12 cellular contexts compared by ENCODE assay signal in genomic region chr15:71093089-71094024, GRCh38. TPM values are rescaled to one million over a fixed set of nuclear protein-coding genes. Genes with fewer than 3 reads are reported as not detected.
DNase-seq lines count a peak whose midpoint lies in the region; ATAC-seq and TF ChIP-seq lines count a peak whose summit lies in the region.
"Had no signal": no experiment of that assay in that cellular context is flagged by ENCODE, and none has a peak within 500 bp of the region (broad histone marks: within the 10 kb centered on the region; RNA-seq: fewer than 3 reads in every experiment).

No MANE protein-coding gene starts in this region.

- WGBS in mesenchymal stem cell = 80% methylated on average over 11 of the region's 11 CpGs
- 63% methylated on average over 9 of the region's 11 CpGs for WGBS in right lobe of liver (ENCODE audit: insufficient coverage, low coverage, low lambda C conversion rate, missing lambda C conversion rate)

- H2BK12ac ChIP-seq in mesenchymal stem cell (ENCODE audit: low read length in 2 of 2) = no peak overlapping the region

- no peak overlapping the region for H2BK5ac ChIP-seq in mesenchymal stem cell (ENCODE audit: low read depth, low read length, poor library complexity, severe bottlenecking)

- H3K9me3 ChIP-seq in breast epithelium = no peaks in the 10 kb centered on the region
- H3K9me3 ChIP-seq in mesenchymal stem cell (ENCODE audit: control insufficient read depth, low read length) = peaks cover 5% of the 10 kb centered on the region
- no peaks in the 10 kb centered on the region for H3K9me3 ChIP-seq in right lobe of liver

- peak overlapping the region in 1 of 2 experiments; percentile 84 for H3K23ac ChIP-seq in mesenchymal stem cell (ENCODE audit: low read length in 2 of 2)

- H4K91ac ChIP-seq in mesenchymal stem cell (ENCODE audit: low read length) = no peak overlapping the region

- no peak overlapping the region for H4K8ac ChIP-seq in mesenchymal stem cell (ENCODE audit: low read length)

- intact Hi-C loops in breast epithelium (cut with DNase I; ENCODE audit: low total_unique reads) = no loop called here
- intact Hi-C loops in right lobe of liver (cut with DNase I) = no loop called here

- H3K4ac ChIP-seq in mesenchymal stem cell (ENCODE audit: low read depth in 1 of 2, low read length in 2 of 2) = no peak overlapping the region

- no peak overlapping the region for H3K9ac ChIP-seq in mesenchymal stem cell (ENCODE audit: low read length)

- peak overlapping the region; percentile 1 for H2AK5ac ChIP-seq in mesenchymal stem cell (ENCODE audit: low read length, severe bottlenecking)

- no peaks in the 10 kb centered on the region for H3K36me3 ChIP-seq in breast epithelium
- no peaks in the 10 kb centered on the region for H3K36me3 ChIP-seq in mesenchymal stem cell (ENCODE audit: control insufficient read depth in 1 of 2, insufficient read depth in 2 of 2, low read depth in 1 of 2, low read length in 2 of 2)
- H3K36me3 ChIP-seq in right lobe of liver = no peaks in the 10 kb centered on the region

- no peak for ATAC-seq in GM19395 (IDR thresholded peaks at IDR 0.05; ENCODE audit: unreplicated experiment)
- no peak for ATAC-seq in right lobe of liver
- ATAC-seq: effector memory CD8-positive, alpha-beta T cell had no signal

- H3K4me3 ChIP-seq in breast epithelium (peak overlapping the region in 1 of 3 donors; percentile 4), mesenchymal stem cell (ENCODE audit: insufficient read depth in 1 of 2, low read depth in 1 of 2, low read length in 2 of 2) (no peak overlapping the region), right lobe of liver (no peak overlapping the region)

- TF ChIP-seq POLR2A in breast epithelium (IDR thresholded peaks at IDR 0.05) = no peak
- no peak for TF ChIP-seq POLR2A in right lobe of liver (IDR thresholded peaks at IDR 0.05)

- H3K14ac ChIP-seq in mesenchymal stem cell (ENCODE audit: low read length in 2 of 2) = peak overlapping the region in 1 of 2 experiments; percentile 74

- no peak overlapping the region for H3K4me2 ChIP-seq in mesenchymal stem cell (ENCODE audit: low read length, poor library complexity, severe bottlenecking)

- H3K27ac ChIP-seq in C4-2B = peak overlapping the region; percentile 26
- H3K27ac ChIP-seq in breast epithelium = peak overlapping the region; percentile 71 to 82
- H3K27ac ChIP-seq in mesenchymal stem cell (ENCODE audit: low read length, poor library complexity, severe bottlenecking) = no peak overlapping the region
- no peak overlapping the region for H3K27ac ChIP-seq in right lobe of liver

- peak; percentile 94 for DNase-seq in M059J (ENCODE audit: low read depth)
- peak; percentile 59 to 83 for DNase-seq in breast epithelium (ENCODE audit: low spot score in 2 of 2)
- DNase-seq in mesenchymal stem cell = no peak
- no peak for DNase-seq in DMS114 treated with DMSO at 0.1 percent for 48 hours (lab: John Stamatoyannopoulos, UW; ENCODE audit: unreplicated experiment)
- no peak for DNase-seq in stimulated activated naive CD4-positive, alpha-beta T cell (lab: John Stamatoyannopoulos, UW)
- DNase-seq in right lobe of liver = no peak
- DNase-seq: activated T-cell treated with anti-CD3 and anti-CD28 coated beads, Interleukin-2, amount 50 U/mL, for 1 hour; effector memory CD8-positive, alpha-beta T cell; MM.1S had no signal

- H2BK15ac ChIP-seq in mesenchymal stem cell (ENCODE audit: low read depth, poor library complexity, severe bottlenecking) = no peak overlapping the region

- H3K18ac ChIP-seq in mesenchymal stem cell (ENCODE audit: low read depth in 1 of 2, low read length in 2 of 2) = no peak overlapping the region

- no peaks in the 10 kb centered on the region for H3K27me3 ChIP-seq in breast epithelium
- no peaks in the 10 kb centered on the region for H3K27me3 ChIP-seq in mesenchymal stem cell (ENCODE audit: control insufficient read depth in 1 of 2, insufficient read depth in 1 of 2, low read length in 2 of 2)
- H3K27me3 ChIP-seq in right lobe of liver = no peaks in the 10 kb centered on the region

- no peak for TF ChIP-seq CTCF in C4-2B (conservative IDR thresholded peaks at IDR 0.05)
- no peak for TF ChIP-seq CTCF in breast epithelium (IDR thresholded peaks at IDR 0.05)
- TF ChIP-seq CTCF in right lobe of liver (IDR thresholded peaks at IDR 0.05) = no peak

- no peaks in the 10 kb centered on the region for H3K79me1 ChIP-seq in mesenchymal stem cell (replicated peaks; ENCODE audit: low read length, poor library complexity, severe bottlenecking)

- H3K4me1 ChIP-seq in breast epithelium (no peaks in the 10 kb centered on the region), mesenchymal stem cell (ENCODE audit: control insufficient read depth, insufficient read depth, low read depth, low read length) (peaks cover 7% of the 10 kb centered on the region), right lobe of liver (no peaks in the 10 kb centered on the region)

- H2AFZ ChIP-seq in mesenchymal stem cell (ENCODE audit: low read depth, low read length) = no peak overlapping the region

- H2BK120ac ChIP-seq in mesenchymal stem cell (ENCODE audit: low read depth, low read length) = no peak overlapping the region

RNA-seq across cellular contexts. Expression of gene THSD4, which starts 21.9 kb away (rescaled TPM):
- total RNA-seq in M059J (2014; rRNA removed; shearing (Covaris generic)) = 5.3 and 9.9 TPM in 2 replicates
- 10 to 100 TPM in 2 of 3 donors, under 1 TPM in 1; 0.64 to 58.7 (median 41.3) TPM for total RNA-seq in breast epithelium
- polyA plus RNA-seq in mesenchymal stem cell (2013, experiment 1 of 2) = 5.7 TPM
- 5.6 TPM for polyA plus RNA-seq in mesenchymal stem cell (2013, experiment 2 of 2)
- total RNA-seq in right lobe of liver = 10 to 100 TPM in 4 of 6 experiments, 1 to 10 TPM in 2; 5.2 to 21.8 (median 13.7) TPM
- total RNA-seq: T-helper 1 cell treated with Interleukin-12 subunit alpha and Interleukin-12 subunit beta and Interleukin-4 antibody, amounts not matched to agents 30 ng/mL and 1 ng/mL, for 36 hours had no signal

Comparison
In these comparisons a context has a peak if more than half of its experiments do, and no peak if none do; other contexts are left out.
1. H3K27ac ChIP-seq: peak in C4-2B (single experiment) and breast epithelium (2 of 2); none in mesenchymal stem cell (single experiment) and right lobe of liver (0 of 3).
2. DNase-seq: peak in M059J (single experiment) and breast epithelium (2 of 2); none in mesenchymal stem cell (single experiment), DMS114 treated with DMSO at 0.1 percent for 48 hours (single experiment), stimulated activated naive CD4-positive, alpha-beta T cell (0 of 6) and right lobe of liver (0 of 3).